18 cellular contexts compared by ENCODE assay signal in genomic region chr7:80429186-80429585, GRCh38.
"Had no signal": no experiment of that assay in that cellular context is flagged by ENCODE, and none has a peak within 500 bp of the region (broad histone marks: within the 10 kb centered on the region; RNA-seq: fewer than 3 reads in every experiment).

No MANE protein-coding gene starts in this region.

- H3K9me3 ChIP-seq: gastroesophageal sphincter, right atrium auricular region, sigmoid colon, suprapubic skin, thyroid gland, upper lobe of left lung, vagina had no signal

- H3K36me3 ChIP-seq: gastroesophageal sphincter, right atrium auricular region, sigmoid colon, suprapubic skin, thyroid gland, upper lobe of left lung, vagina had no signal

- H3K4me3 ChIP-seq: gastroesophageal sphincter, lung, right atrium auricular region, sigmoid colon, suprapubic skin, thyroid gland, upper lobe of left lung, vagina had no signal

- H3K36me3 Mint-ChIP-seq: naive thymus-derived CD4-positive, alpha-beta T cell had no signal

- H3K4me1 ChIP-seq: gastroesophageal sphincter, right atrium auricular region, sigmoid colon, suprapubic skin, thyroid gland, upper lobe of left lung, vagina had no signal

- H3K27me3 ChIP-seq: gastroesophageal sphincter, right atrium auricular region, sigmoid colon, suprapubic skin, thyroid gland, upper lobe of left lung, vagina had no signal

- H3K9me3 Mint-ChIP-seq: nephron progenitor cell had no signal

- DNase-seq: effector memory CD4-positive, alpha-beta T cell; glutamatergic neuron; kidney; left cardiac atrium; left ventricle myocardium superior; nephron progenitor cell; sigmoid colon; stimulated activated CD4-positive, alpha-beta T cell treated with anti-CD3 and anti-CD28 coated beads, Interleukin-12 subunit alpha, Interleukin-12 subunit beta, amount 100 ng/mL, for 4 hours; stimulated activated CD4-positive, alpha-beta T cell treated with anti-CD3 and anti-CD28 coated beads, Interleukin-2, amount 100 ng/mL, for 48 hours; stimulated activated naive CD4-positive, alpha-beta T cell treated with Interleukin-2 at 50 U/mL for 16 hours had no signal

- H3K27ac Mint-ChIP-seq: naive thymus-derived CD4-positive, alpha-beta T cell; nephron progenitor cell had no signal

- H3K4me1 Mint-ChIP-seq: naive thymus-derived CD4-positive, alpha-beta T cell; nephron progenitor cell had no signal

- H3K4me3 Mint-ChIP-seq: naive thymus-derived CD4-positive, alpha-beta T cell; nephron progenitor cell had no signal

- H3K27ac ChIP-seq: gastroesophageal sphincter, right atrium auricular region, sigmoid colon, suprapubic skin, thyroid gland, upper lobe of left lung, vagina had no signal
